Comparison of ENCODE assay signal across 7 cellular contexts in the genomic region with DNA sequence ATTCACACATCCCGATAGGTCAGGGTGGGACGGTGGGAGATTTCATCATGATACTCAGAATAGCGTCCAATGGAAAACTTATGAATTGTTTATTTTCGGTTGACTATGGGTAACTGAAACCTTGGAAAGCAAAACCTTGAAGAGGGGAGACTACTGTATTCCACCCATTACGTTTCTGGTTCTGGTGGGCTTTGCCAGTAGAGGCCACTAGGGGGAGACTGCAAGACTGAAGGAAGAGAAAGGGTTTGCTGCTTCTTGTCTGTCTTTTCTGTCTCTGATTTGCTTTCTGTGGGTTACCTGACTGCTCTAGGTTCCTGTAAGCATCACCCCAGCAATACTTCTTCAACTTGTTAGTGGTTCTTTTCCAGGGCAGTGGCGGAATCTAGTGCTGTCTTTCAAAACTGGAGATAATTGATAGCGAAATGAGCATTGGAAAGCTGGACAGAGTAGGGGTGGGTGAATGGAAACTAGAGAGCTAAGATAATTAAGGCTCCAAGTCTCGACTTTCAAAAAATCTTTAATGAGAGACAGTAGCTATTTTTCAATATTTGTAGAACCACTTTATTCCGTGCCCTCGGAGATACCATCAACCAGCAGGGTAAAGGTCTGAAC. TPM values are rescaled to one million over a fixed set of nuclear protein-coding genes. Genes with fewer than 3 reads are reported as not detected.
DNase-seq lines count a peak whose midpoint lies in the region; ATAC-seq, FAIRE-seq and TF ChIP-seq lines count a peak whose summit lies in the region.

No MANE protein-coding gene starts in this region.

- H3K4me3 ChIP-seq in GM12878, result no peak overlapping the region
- no peak overlapping the region for H3K4me3 ChIP-seq in spleen
- H3K4me3 ChIP-seq in sigmoid colon, result no peak overlapping the region

- H3K9ac ChIP-seq in GM12878 (ENCODE audit: control insufficient read depth, insufficient read depth, low read length), result no peak overlapping the region

- no peaks in the 10 kb centered on the region for H3K9me3 ChIP-seq in GM12878 (replicated peaks; ENCODE audit: control insufficient read depth, insufficient read depth, low read length)
- H3K9me3 ChIP-seq in spleen, result no peaks in the 10 kb centered on the region
- H3K9me3 ChIP-seq in sigmoid colon, result no peaks in the 10 kb centered on the region

- H3K4me1 ChIP-seq in GM12878 (ENCODE audit: control insufficient read depth, insufficient read depth, low read length) (no peaks in the 10 kb centered on the region), spleen (no peaks in the 10 kb centered on the region), sigmoid colon (no peaks in the 10 kb centered on the region)

- in situ Hi-C loops in GM12878 (cut with MboI) (no loop called here), G401 (cut with HindIII; ENCODE audit: low sequenced_read_pairs) (no loop called here)

- BruUV-seq in GM12878 (replicated peaks; lab: Mats Ljungman, UMichigan), result no TSS peak

- WGBS in GM12878 (ENCODE audit: insufficient coverage, insufficient replicate concordance, low lambda C conversion rate, missing lambda C conversion rate), result 52% methylated on average over 10 of the region's 10 CpGs
- 69 to 80% (median 73%) methylated on average over 10 of the region's 10 CpGs for WGBS in spleen, 5 donors
- 79 to 90% methylated on average over 10 of the region's 10 CpGs for WGBS in sigmoid colon, 2 donors

- CTCF ChIA-PET in GM12878 (lab: Yijun Ruan, JAX), result interaction anchor here (0.7 to 1.9 kb wide), 18 partner anchors 8 to 171 kb away, joined by 3 to 11 read pairs (median 4); no protein-coding TSS in a partner anchor

- DNase-seq in LoVo (ENCODE audit: low spot score) (peak; percentile 26), GM12878 (ENCODE audit: low read depth, low spot score) (no peak), spleen (no peak), G401 (ENCODE audit: low spot score) (no peak), sigmoid colon (no peak)

- H3K27me3 ChIP-seq in GM12878 (replicated peaks in 1 of 2; ENCODE audit: control insufficient read depth in 2 of 2, insufficient read depth in 2 of 2, low read length in 1 of 2) (no peaks in the 10 kb centered on the region; a peak in 1 of 4 replicates), spleen (replicated peaks in 1 of 7) (peaks cover 0 to 3% (median 0%) of the 10 kb centered on the region in 7 donors), sigmoid colon (no peaks in the 10 kb centered on the region)

- FAIRE-seq in GM12878 (lab: Jason Lieb, UNC), result peak; percentile 80

- ATAC-seq in GM21526 (IDR thresholded peaks at IDR 0.05; ENCODE audit: low FRiP score, unreplicated experiment) (peak; percentile 90), GM12878 (peak; percentile 75)

- no peak overlapping the region for H3K4me2 ChIP-seq in GM12878 (ENCODE audit: control insufficient read depth, insufficient read depth)

- H3K27ac ChIP-seq in GM12878 (ENCODE audit: control insufficient read depth, insufficient read depth) (no peak overlapping the region), spleen (no peak overlapping the region), sigmoid colon (no peak overlapping the region)

- no peaks in the 10 kb centered on the region for H3K79me2 ChIP-seq in GM12878 (ENCODE audit: control insufficient read depth, insufficient read depth, low read length)

- TF ChIP-seq POLR2A in GM12878 (IDR thresholded peaks at IDR 0.05; ENCODE audit: low read depth, low read length) (no peak), spleen (IDR thresholded peaks at IDR 0.05) (no peak), sigmoid colon (IDR thresholded peaks at IDR 0.05) (no peak)

- POLR2A ChIA-PET in GM12878 (lab: Charles Lee), result no interaction called here

- TF ChIP-seq CTCF in GM12872 (IDR thresholded peaks at IDR 0.05; ENCODE audit: insufficient read depth, low read depth, low read length) (peak; percentile 94), GM12878 (IDR thresholded peaks at IDR 0.05 in 2 of 3, conservative IDR thresholded peaks at IDR 0.05 in 1 of 3; ENCODE audit: control insufficient read depth in 2 of 3, extremely low read depth in 1 of 3, insufficient read depth in 1 of 3, low read depth in 3 of 3, low read length in 3 of 3) (peak; percentile 47 to 89 (median 84)), spleen (IDR thresholded peaks at IDR 0.05 in 8 of 11, conservative IDR thresholded peaks at IDR 0.05 in 3 of 11) (peak in 7 of 11 experiments; percentile 11 to 62 (median 42)), sigmoid colon (IDR thresholded peaks at IDR 0.05) (no peak)

- intact Hi-C loops in GM12878 (cut with micrococcal nuclease; ENCODE audit: unreplicated experiment) (no loop called here), spleen (cut with DNase I; ENCODE audit: low total_unique reads) (no loop called here), sigmoid colon (cut with DNase I) (no loop called here)

- RAD21 ChIA-PET in GM12878 (lab: Charles Lee; ENCODE audit: unreplicated experiment), result no interaction called here

- no peak for TF ChIP-seq EP300 in GM12878 (IDR thresholded peaks at IDR 0.05; ENCODE audit: borderline replicate concordance in 1 of 2, control insufficient read depth in 1 of 2, low read depth in 2 of 2, low read length in 2 of 2)
- TF ChIP-seq EP300 in sigmoid colon (IDR thresholded peaks at IDR 0.05), result no peak

- no peaks in the 10 kb centered on the region for H4K20me1 ChIP-seq in GM12878 (ENCODE audit: control insufficient read depth, insufficient read depth)

- H2AFZ ChIP-seq in GM12878 (ENCODE audit: control insufficient read depth, low read depth, low read length), result no peak overlapping the region

- TF ChIP-seq RAD21 in GM12878 (IDR thresholded peaks at IDR 0.05; ENCODE audit: insufficient read depth, low read depth, low read length), result peak; percentile 36

- H3K36me3 ChIP-seq in GM12878 (ENCODE audit: control insufficient read depth in 2 of 2, insufficient read depth in 2 of 2, low read length in 1 of 2) (no peaks in the 10 kb centered on the region), spleen (no peaks in the 10 kb centered on the region), sigmoid colon (no peaks in the 10 kb centered on the region)

- SMC1A ChIA-PET in GM12878 (lab: Charles Lee; ENCODE audit: uncharacterized antibody, unreplicated experiment), result no interaction called here

TF ChIP-seq in GM12878, 131 proteins besides CTCF, POLR2A, EP300 and RAD21:
- TF ChIP-seq POLR2AphosphoS2 (IDR thresholded peaks at IDR 0.05; ENCODE audit: low read depth, low read length) (no peak), SMC3 (IDR thresholded peaks at IDR 0.05; ENCODE audit: borderline replicate concordance, low read length) (peak; percentile 20; the same call in 1 of the 2 replicates), RUNX3 (IDR thresholded peaks at IDR 0.05; ENCODE audit: low read length) (no peak)

RNA-seq across cellular contexts. Expression of gene GRIN3A, which starts 27.0 kb away (rescaled TPM):
- total RNA-seq in GM12878 (2013; cell fraction: nucleolus; rRNA removed), result not detected in 2 replicates
- total RNA-seq in GM12878 (2014; rRNA removed), result not detected in 2 replicates
- not detected in 2 replicates for total RNA-seq in GM12878 (2014; rRNA removed; fragmentation: Illumina TruSeq; extraction: Trizol)
- not detected in 2 replicates for total RNA-seq in GM12878 (2021)
- 0.22 TPM for polyA plus RNA-seq in GM12878 (2011; ENCODE audit: low read depth)
- polyA plus RNA-seq in GM12878 (2011; rRNA removed), result not detected in 2 replicates
- not detected in 2 replicates for polyA plus RNA-seq in GM12878 (2011; cell fraction: cytosol; rRNA removed)
- polyA plus RNA-seq in GM12878 (2011; cell fraction: nucleus; rRNA removed), result not detected in 2 replicates
- polyA plus RNA-seq in GM12878 (2012), result 0.18 and 0.27 TPM in 2 replicates
- polyA plus RNA-seq in GM12878 (2014; fragmentation: Illumina TruSeq; extraction: Trizol), result not detected in 2 replicates
- polyA plus RNA-seq in GM12878 (2014; fragmentation: Nextera tagmentation; extraction: Ambion mirVana), result under 1 TPM; 0.03 to 0.05 TPM
- not detected in 2 replicates for polyA plus RNA-seq in GM12878 (2014; rRNA removed)
- under 1 TPM in 1 of 2 experiments, not detected in 1; 0.04 TPM for polyA plus RNA-seq in GM12878 (2016; fragmentation: Nextera tagmentation; extraction: Ambion mirVana)
- not detected in 2 replicates for polyA minus RNA-seq in GM12878 (2011; rRNA and poly(A)+ RNA removed)
- not detected in 2 replicates for polyA minus RNA-seq in GM12878 (2011; cell fraction: cytosol; rRNA and poly(A)+ RNA removed)
- polyA minus RNA-seq in GM12878 (2011; cell fraction: nucleus; rRNA and poly(A)+ RNA removed), result not detected in 2 replicates
- 1 to 10 TPM in 2 of 7 donors, under 1 TPM in 5; 0.68 to 1.6 (median 0.79) TPM for total RNA-seq in spleen
- polyA plus RNA-seq in spleen, result under 1 TPM; 0.07 to 0.19 (median 0.11) TPM
- total RNA-seq in G401 (2014; rRNA removed; shearing (Covaris generic)), result not detected in 2 replicates
- under 1 TPM in 3 of 4 donors, not detected in 1; under 0.01 to 0.36 (median 0.14) TPM for total RNA-seq in sigmoid colon
- polyA plus RNA-seq in sigmoid colon, result 1 to 10 TPM in 1 of 3 donors, under 1 TPM in 2; under 0.01 to 1.2 (median 0.54) TPM

Comparison
In these comparisons a context has a peak if more than half of its experiments do, and no peak if none do; other contexts are left out.
1. CTCF ChIP-seq: peak in GM12872 (single experiment), GM12878 (3 of 3) and spleen (7 of 11); none in sigmoid colon (0 of 4).